Comparison of ENCODE assay signal across 18 cellular contexts in the genomic region with DNA sequence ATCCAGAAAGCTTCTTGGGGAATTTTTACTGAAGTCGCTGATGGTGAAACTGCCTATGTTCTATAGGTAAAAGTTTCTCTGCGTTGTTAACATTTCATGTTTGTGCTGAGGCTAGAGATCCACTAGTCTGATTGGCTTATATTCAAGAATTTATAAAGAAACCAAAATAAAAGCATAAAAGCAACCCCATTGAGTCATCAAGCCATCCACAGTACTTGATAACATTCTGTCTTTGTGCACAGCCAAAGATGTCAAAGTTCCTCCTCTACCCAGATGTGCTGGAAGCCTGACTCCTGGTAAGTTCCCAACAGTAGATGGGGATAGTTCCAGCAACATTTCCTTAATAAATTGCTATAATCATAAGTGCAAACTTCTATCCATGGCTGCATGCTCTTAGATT.
A peak's percentile ranks its signal among the peaks of the same experiment; 100 is the strongest.
DNase-seq lines count a peak whose midpoint lies in the region; ATAC-seq and TF ChIP-seq lines count a peak whose summit lies in the region.
"Had no signal": no experiment of that assay in that cellular context is flagged by ENCODE, and none has a peak within 500 bp of the region (broad histone marks: within the 10 kb centered on the region; RNA-seq: fewer than 3 reads in every experiment).

No MANE protein-coding gene starts in this region.

- in situ Hi-C loops in astrocyte of the cerebellum (cut with HindIII; ENCODE audit: low sequenced_read_pairs): no loop called here

- H3K27me3 Mint-ChIP-seq in activated T-cell treated with anti-CD3 and anti-CD28 coated beads, Interleukin-2, amount 50 U/mL, for 72 hours (ENCODE audit: low read depth): no peaks in the 10 kb centered on the region
- H3K27me3 Mint-ChIP-seq in effector memory CD8-positive, alpha-beta T cell: peaks cover 6 to 13% of the 10 kb centered on the region in 2 donors
- H3K27me3 Mint-ChIP-seq: activated naive CD4-positive, alpha-beta T cell treated with anti-CD3 and anti-CD28 coated beads, Interleukin-2, amount 10 ng/mL, durations not matched to agents 7 days and 5 days had no signal

- H3K4me1 Mint-ChIP-seq in activated T-cell treated with anti-CD3 and anti-CD28 coated beads, Interleukin-2, amount 50 U/mL, for 72 hours (ENCODE audit: low read depth): no peaks in the 10 kb centered on the region
- no peaks in the 10 kb centered on the region for H3K4me1 Mint-ChIP-seq in effector memory CD8-positive, alpha-beta T cell (ENCODE audit: low read depth in 2 of 2)
- H3K4me1 Mint-ChIP-seq: activated naive CD4-positive, alpha-beta T cell treated with anti-CD3 and anti-CD28 coated beads, Interleukin-2, amount 10 ng/mL, durations not matched to agents 7 days and 5 days; T-helper 17 cell had no signal

- peak; percentile 47 for DNase-seq in H4 (ENCODE audit: low spot score)
- DNase-seq in astrocyte of the cerebellum (ENCODE audit: low read depth): peak; percentile 74
- DNase-seq in left ventricle myocardium inferior: no peak
- peak; percentile 45 for DNase-seq in stromal cell of bone marrow (ENCODE audit: low read depth)
- DNase-seq in activated T-cell treated with anti-CD3 and anti-CD28 coated beads, Interleukin-2, amount 50 U/mL, for 72 hours: no peak
- no peak for DNase-seq in activated naive CD4-positive, alpha-beta T cell treated with anti-CD3 and anti-CD28 coated beads, Interleukin-2, amount 50 U/mL, for 72 hours (ENCODE audit: low spot score in 2 of 2)
- DNase-seq in effector memory CD8-positive, alpha-beta T cell: no peak
- DNase-seq in NCI-H187 treated with DMSO at 0.1 percent for 48 hours (lab: John Stamatoyannopoulos, UW): no peak
- DNase-seq: activated CD8-positive, alpha-beta T cell treated with anti-CD3 and anti-CD28 coated beads, Interleukin-2, amount 10 ng/mL, durations not matched to agents 7 days and 5 days; activated naive CD4-positive, alpha-beta T cell treated with anti-CD3 and anti-CD28 coated beads, Interleukin-2, amount 10 ng/mL, durations not matched to agents 7 days and 5 days; COR-L47; GOT3; hypothalamus; NCI-H1048; NCI-H2227 treated with DMSO at 0.1 percent for 48 hours; OCI-M1; substantia nigra; T-helper 17 cell had no signal

- peak overlapping the region; percentile 39 for H3K27ac ChIP-seq in left ventricle myocardium inferior (replicated peaks)

- peaks cover 75% of the 10 kb centered on the region for H3K4me1 ChIP-seq in left ventricle myocardium inferior

- H3K9me3 Mint-ChIP-seq in activated T-cell treated with anti-CD3 and anti-CD28 coated beads, Interleukin-2, amount 50 U/mL, for 72 hours: no peaks in the 10 kb centered on the region
- no peaks in the 10 kb centered on the region for H3K9me3 Mint-ChIP-seq in activated naive CD4-positive, alpha-beta T cell treated with anti-CD3 and anti-CD28 coated beads, Interleukin-2, amount 50 U/mL, for 72 hours
- H3K9me3 Mint-ChIP-seq in effector memory CD8-positive, alpha-beta T cell: no peaks in the 10 kb centered on the region
- H3K9me3 Mint-ChIP-seq: activated naive CD4-positive, alpha-beta T cell treated with anti-CD3 and anti-CD28 coated beads, Interleukin-2, amount 10 ng/mL, durations not matched to agents 7 days and 5 days had no signal

- intact Hi-C loops in left ventricle myocardium inferior (cut with micrococcal nuclease): no loop called here

- H3K36me3 Mint-ChIP-seq in activated T-cell treated with anti-CD3 and anti-CD28 coated beads, Interleukin-2, amount 50 U/mL, for 72 hours (ENCODE audit: insufficient read depth in 2 of 2): no peaks in the 10 kb centered on the region
- no peaks in the 10 kb centered on the region for H3K36me3 Mint-ChIP-seq in activated naive CD4-positive, alpha-beta T cell treated with anti-CD3 and anti-CD28 coated beads, Interleukin-2, amount 50 U/mL, for 72 hours
- H3K36me3 Mint-ChIP-seq in effector memory CD8-positive, alpha-beta T cell (ENCODE audit: insufficient read depth): peaks cover 4% of the 10 kb centered on the region
- H3K36me3 Mint-ChIP-seq: activated naive CD4-positive, alpha-beta T cell treated with anti-CD3 and anti-CD28 coated beads, Interleukin-2, amount 10 ng/mL, durations not matched to agents 7 days and 5 days had no signal

- H3K27ac Mint-ChIP-seq in activated T-cell treated with anti-CD3 and anti-CD28 coated beads, Interleukin-2, amount 50 U/mL, for 72 hours: no peak overlapping the region
- no peak overlapping the region for H3K27ac Mint-ChIP-seq in activated naive CD4-positive, alpha-beta T cell treated with anti-CD3 and anti-CD28 coated beads, Interleukin-2, amount 50 U/mL, for 72 hours
- no peak overlapping the region for H3K27ac Mint-ChIP-seq in effector memory CD8-positive, alpha-beta T cell
- H3K27ac Mint-ChIP-seq: activated CD8-positive, alpha-beta T cell treated with anti-CD3 and anti-CD28 coated beads, Interleukin-2, amount 10 ng/mL, durations not matched to agents 7 days and 5 days; activated naive CD4-positive, alpha-beta T cell treated with anti-CD3 and anti-CD28 coated beads, Interleukin-2, amount 10 ng/mL, durations not matched to agents 7 days and 5 days; T-helper 17 cell had no signal

- H3K4me3 Mint-ChIP-seq in activated T-cell treated with anti-CD3 and anti-CD28 coated beads, Interleukin-2, amount 50 U/mL, for 72 hours: no peak overlapping the region
- no peak overlapping the region for H3K4me3 Mint-ChIP-seq in effector memory CD8-positive, alpha-beta T cell
- H3K4me3 Mint-ChIP-seq: activated CD8-positive, alpha-beta T cell treated with anti-CD3 and anti-CD28 coated beads, Interleukin-2, amount 10 ng/mL, durations not matched to agents 7 days and 5 days; activated naive CD4-positive, alpha-beta T cell treated with anti-CD3 and anti-CD28 coated beads, Interleukin-2, amount 10 ng/mL, durations not matched to agents 7 days and 5 days; T-helper 17 cell had no signal

- ATAC-seq in activated T-cell treated with anti-CD3 and anti-CD28 coated beads, Interleukin-2, amount 50 U/mL, for 72 hours (replicated peaks in 1 of 2): no peak
- ATAC-seq in activated naive CD4-positive, alpha-beta T cell treated with anti-CD3 and anti-CD28 coated beads, Interleukin-2, amount 50 U/mL, for 72 hours: no peak
- ATAC-seq in effector memory CD8-positive, alpha-beta T cell (replicated peaks): no peak
- ATAC-seq: activated CD8-positive, alpha-beta T cell treated with anti-CD3 and anti-CD28 coated beads, Interleukin-2, amount 10 ng/mL, durations not matched to agents 7 days and 5 days; T-helper 17 cell had no signal

- H3K27me3 ChIP-seq in left ventricle myocardium inferior (ENCODE audit: low read depth): no peaks in the 10 kb centered on the region

- H3K4me3 ChIP-seq in astrocyte of the cerebellum (ENCODE audit: low read depth, low read length): no peak overlapping the region
- H3K4me3 ChIP-seq in left ventricle myocardium inferior: no peak overlapping the region

- no peaks in the 10 kb centered on the region for H3K9me3 ChIP-seq in left ventricle myocardium inferior (replicated peaks)

- H3K36me3 ChIP-seq in left ventricle myocardium inferior: no peaks in the 10 kb centered on the region

- TF ChIP-seq CTCF in astrocyte of the cerebellum (IDR thresholded peaks at IDR 0.05; ENCODE audit: low read depth, low read length, missing control alignments): no peak
- TF ChIP-seq CTCF in left ventricle myocardium inferior (IDR thresholded peaks at IDR 0.05; ENCODE audit: borderline replicate concordance): no peak

Comparison
In these comparisons a context has a peak if more than half of its experiments do, and no peak if none do; other contexts are left out.
1. DNase-seq: peak in H4 (single experiment), astrocyte of the cerebellum (single experiment) and stromal cell of bone marrow (single experiment); none in left ventricle myocardium inferior (single experiment), activated T-cell treated with anti-CD3 and anti-CD28 coated beads, Interleukin-2, amount 50 U/mL, for 72 hours (0 of 2), activated naive CD4-positive, alpha-beta T cell treated with anti-CD3 and anti-CD28 coated beads, Interleukin-2, amount 50 U/mL, for 72 hours (0 of 2), effector memory CD8-positive, alpha-beta T cell (0 of 3) and NCI-H187 treated with DMSO at 0.1 percent for 48 hours (single experiment).